In the genomic region with DNA sequence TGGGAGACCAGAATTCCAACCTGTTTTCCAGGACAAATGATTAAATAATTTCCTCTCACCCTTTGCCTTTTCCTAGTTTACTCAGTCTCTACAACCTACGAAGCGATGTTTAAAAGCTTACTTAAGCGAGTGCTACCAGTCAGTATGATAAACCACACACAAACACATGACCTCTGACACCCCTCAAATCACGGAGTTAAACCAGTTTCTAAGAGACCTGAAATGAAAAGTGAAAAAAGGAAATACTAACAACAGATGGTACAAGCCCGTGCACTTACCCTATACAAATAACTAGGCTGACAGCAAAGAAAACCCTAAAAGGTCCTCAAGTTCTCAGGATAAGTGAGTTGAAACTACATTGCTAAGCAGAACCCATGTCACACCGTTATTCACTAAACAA, we compare ENCODE assay signal across 17 cellular contexts. TPM values are rescaled to one million over a fixed set of nuclear protein-coding genes. Genes with fewer than 3 reads are reported as not detected.
A peak's percentile ranks its signal among the peaks of the same experiment; 100 is the strongest.
DNase-seq lines count a peak whose midpoint lies in the region; ATAC-seq and TF ChIP-seq lines count a peak whose summit lies in the region.
"Had no signal": no experiment of that assay in that cellular context is flagged by ENCODE, and none has a peak within 500 bp of the region (broad histone marks: within the 10 kb centered on the region; RNA-seq: fewer than 3 reads in every experiment).

No MANE protein-coding gene starts in this region.

- no peaks in the 10 kb centered on the region for H3K27me3 Mint-ChIP-seq in type B pancreatic cell

- ATAC-seq in GM19043 (IDR thresholded peaks at IDR 0.05; ENCODE audit: low read depth, unreplicated experiment) (peak; percentile 71), GM21786 (IDR thresholded peaks at IDR 0.05; ENCODE audit: unreplicated experiment) (peak; percentile 75), HG03432 (IDR thresholded peaks at IDR 0.05; ENCODE audit: unreplicated experiment) (peak; percentile 71)
- ATAC-seq: foreskin keratinocyte, K562 had no signal

- no peak for TF ChIP-seq CTCF in type B pancreatic cell (conservative IDR thresholded peaks at IDR 0.05)

- peak overlapping the region; percentile 61 for H3K27ac Mint-ChIP-seq in type B pancreatic cell
- H3K27ac Mint-ChIP-seq: activated T-cell treated with anti-CD3 and anti-CD28 coated beads, Interleukin-2, amount 50 U/mL, for 24 hours had no signal

- intact Hi-C loops in head of caudate nucleus (cut with DNase I) = loop anchor here (10.0 kb wide), 1 partner anchor 447 kb away; no protein-coding TSS in a partner anchor

- H3K4me1 Mint-ChIP-seq in type B pancreatic cell (ENCODE audit: unreplicated experiment) = peaks cover 24% of the 10 kb centered on the region

- no peak for DNase-seq in type B pancreatic cell (ENCODE audit: extremely low spot score, unreplicated experiment)
- DNase-seq in activated naive CD4-positive, alpha-beta T cell (lab: John Stamatoyannopoulos, UW) = no peak
- DNase-seq in head of caudate nucleus = no peak
- DNase-seq in iPS-NIHi11 (ENCODE audit: low spot score) = no peak
- DNase-seq: activated CD4-positive, alpha-beta T cell treated with anti-CD3 and anti-CD28 coated beads, Interleukin-2, amount 50 U/mL, for 4 hours; activated T-cell treated with anti-CD3 and anti-CD28 coated beads, Interleukin-2, amount 50 U/mL, for 24 hours; C1 segment of cervical spinal cord; DMS79 treated with DMSO at 0.1 percent for 48 hours; foreskin keratinocyte; mammary epithelial cell; NCI-H1105; NCI-H2227 treated with DMSO at 0.1 percent for 48 hours; T1000 had no signal

- H3K9me3 Mint-ChIP-seq in type B pancreatic cell = peaks cover 3% of the 10 kb centered on the region
- H3K9me3 Mint-ChIP-seq: activated T-cell treated with anti-CD3 and anti-CD28 coated beads, Interleukin-2, amount 50 U/mL, for 24 hours had no signal

- peaks cover 8% of the 10 kb centered on the region for H3K36me3 Mint-ChIP-seq in type B pancreatic cell

- peak overlapping the region; percentile 21 for H3K4me3 Mint-ChIP-seq in type B pancreatic cell
- H3K4me3 Mint-ChIP-seq: activated T-cell treated with anti-CD3 and anti-CD28 coated beads, Interleukin-2, amount 50 U/mL, for 24 hours had no signal

RNA-seq across cellular contexts. Expression of gene TNFRSF21, which starts 7.7 kb away (rescaled TPM):
- 74.2 and 96.7 TPM in 2 replicates for total RNA-seq in type B pancreatic cell (ENCODE audit: low replicate concordance)
